Comparison of ENCODE assay signal across 8 cellular contexts in the genomic region with DNA sequence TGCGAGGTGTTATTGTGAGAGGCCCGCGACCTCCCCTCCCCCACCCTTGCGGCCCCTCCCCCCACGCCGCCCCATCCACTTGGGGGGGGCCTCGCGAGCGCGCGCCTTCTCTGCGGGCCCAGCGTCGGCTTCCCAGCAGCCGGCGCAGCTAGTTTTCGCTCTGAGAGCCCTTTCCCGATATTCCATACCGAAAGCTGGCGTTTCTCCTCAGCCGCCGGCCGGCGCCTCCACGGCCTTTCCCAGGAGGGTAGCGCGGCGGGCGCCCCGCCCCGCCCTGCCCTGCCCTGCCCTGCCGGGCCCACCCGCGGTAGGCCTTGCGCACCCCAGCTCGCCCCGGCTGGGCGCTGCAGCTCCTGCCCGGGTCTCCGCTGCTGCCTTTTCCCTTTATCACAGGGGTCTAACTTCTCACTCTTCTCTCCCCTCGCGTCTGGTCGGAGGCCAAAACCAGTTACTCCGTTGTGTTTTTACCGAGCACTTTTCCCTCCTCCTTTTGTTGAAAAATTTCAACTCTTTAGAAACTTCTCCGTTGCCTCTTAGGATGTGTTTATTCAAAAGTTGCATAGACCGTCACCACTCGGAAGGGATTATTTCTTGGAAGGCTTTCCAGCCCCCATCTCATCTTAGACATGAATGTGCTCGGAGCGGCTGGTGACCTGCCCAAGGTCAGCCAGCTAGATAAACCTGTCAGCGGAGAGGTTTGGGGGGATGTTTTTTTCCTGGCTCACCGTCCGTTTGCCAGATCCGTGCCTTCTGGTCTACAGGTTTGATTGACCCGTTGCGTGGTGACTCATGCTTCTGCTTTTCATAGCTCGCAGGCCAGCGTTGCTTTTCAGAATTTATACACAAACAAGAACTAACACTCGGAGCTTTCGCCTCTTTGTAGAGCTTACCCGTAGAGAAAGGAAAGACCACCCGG. TPM values are rescaled to one million over a fixed set of nuclear protein-coding genes. Genes with fewer than 3 reads are reported as not detected.
DNase-seq lines count a peak whose midpoint lies in the region; ATAC-seq and TF ChIP-seq lines count a peak whose summit lies in the region.

No MANE protein-coding gene starts in this region.

- peak overlapping the region; percentile 83 to 91 (median 90) for H3K4me3 ChIP-seq in esophagus squamous epithelium
- H3K4me3 ChIP-seq in mucosa of stomach (ENCODE audit: low read length), result peak overlapping the region; percentile 99
- H3K4me3 ChIP-seq in thymus (ENCODE audit: low read length), result peak overlapping the region; percentile 98

- H3K27ac ChIP-seq in esophagus squamous epithelium, result peak overlapping the region; percentile 94 to 97 (median 94)
- H3K27ac ChIP-seq in thymus (ENCODE audit: low read depth), result peak overlapping the region; percentile 96

- DNase-seq in AG20443 (ENCODE audit: low spot score), result peak; percentile 81
- peak; percentile 72 for DNase-seq in NCI-H226
- DNase-seq in activated T-cell treated with anti-CD3 and anti-CD28 coated beads, Interleukin-2, amount 50 U/mL, for 72 hours, result peak; percentile 49 to 52
- peak; percentile 3 for DNase-seq in esophagus squamous epithelium (lab: John Stamatoyannopoulos, UW)

- H3K9me3 ChIP-seq in esophagus squamous epithelium, result no peaks in the 10 kb centered on the region
- H3K9me3 ChIP-seq in mucosa of stomach (ENCODE audit: control insufficient read depth, low read length), result no peaks in the 10 kb centered on the region
- no peaks in the 10 kb centered on the region for H3K9me3 ChIP-seq in thymus (ENCODE audit: control insufficient read depth)

- peak overlapping the region; percentile 98 for H3K27ac Mint-ChIP-seq in activated T-cell treated with anti-CD3 and anti-CD28 coated beads, Interleukin-2, amount 50 U/mL, for 72 hours

- no peaks in the 10 kb centered on the region for H3K9me3 Mint-ChIP-seq in activated T-cell treated with anti-CD3 and anti-CD28 coated beads, Interleukin-2, amount 50 U/mL, for 72 hours

- ATAC-seq in GM18858 (IDR thresholded peaks at IDR 0.05; ENCODE audit: unreplicated experiment) (peak; percentile 22), HG02981 (IDR thresholded peaks at IDR 0.05; ENCODE audit: unreplicated experiment) (peak; percentile 38)
- peak; percentile 66 to 72 for ATAC-seq in activated T-cell treated with anti-CD3 and anti-CD28 coated beads, Interleukin-2, amount 50 U/mL, for 72 hours (replicated peaks in 1 of 2)

- TF ChIP-seq POLR2A in esophagus squamous epithelium (IDR thresholded peaks at IDR 0.05), result no peak

- intact Hi-C loops in esophagus squamous epithelium (cut with DNase I), result no loop called here

- H3K27me3 Mint-ChIP-seq in activated T-cell treated with anti-CD3 and anti-CD28 coated beads, Interleukin-2, amount 50 U/mL, for 72 hours (ENCODE audit: low read depth), result peaks cover 9% of the 10 kb centered on the region

- 0% methylated on average over 21 to 23 of the region's 62 CpGs for WGBS in esophagus squamous epithelium, 2 donors
- under 1% methylated on average over 62 of the region's 62 CpGs for WGBS in thymus

- peaks cover 11 to 21% of the 10 kb centered on the region in 2 donors for H3K36me3 Mint-ChIP-seq in activated T-cell treated with anti-CD3 and anti-CD28 coated beads, Interleukin-2, amount 50 U/mL, for 72 hours (ENCODE audit: insufficient read depth in 2 of 2)

- peak overlapping the region; percentile 73 for H3K9ac ChIP-seq in mucosa of stomach (ENCODE audit: low read length)

- H3K4me1 ChIP-seq in esophagus squamous epithelium (peaks cover 14 to 52% (median 29%) of the 10 kb centered on the region in 3 donors), mucosa of stomach (ENCODE audit: control insufficient read depth, insufficient read depth, low read length) (peaks cover 19% of the 10 kb centered on the region), thymus (ENCODE audit: control insufficient read depth, insufficient read depth, low read length) (peaks cover 9% of the 10 kb centered on the region)

- peak overlapping the region; percentile 98 to 100 for H3K4me3 Mint-ChIP-seq in activated T-cell treated with anti-CD3 and anti-CD28 coated beads, Interleukin-2, amount 50 U/mL, for 72 hours

- H3K27me3 ChIP-seq in esophagus squamous epithelium (no peaks in the 10 kb centered on the region), mucosa of stomach (ENCODE audit: control insufficient read depth, insufficient read depth, low read length) (no peaks in the 10 kb centered on the region), thymus (ENCODE audit: control insufficient read depth, insufficient read depth) (no peaks in the 10 kb centered on the region)

- H3K4me1 Mint-ChIP-seq in activated T-cell treated with anti-CD3 and anti-CD28 coated beads, Interleukin-2, amount 50 U/mL, for 72 hours (ENCODE audit: low read depth), result peaks cover 48% of the 10 kb centered on the region

- TF ChIP-seq CTCF in esophagus squamous epithelium (IDR thresholded peaks at IDR 0.05), result no peak

- H3K36me3 ChIP-seq in esophagus squamous epithelium, result peaks cover 0 to 29% (median 6%) of the 10 kb centered on the region in 3 donors
- H3K36me3 ChIP-seq in mucosa of stomach (ENCODE audit: control insufficient read depth, insufficient read depth, low read length), result peaks cover 6% of the 10 kb centered on the region
- peaks cover 14% of the 10 kb centered on the region for H3K36me3 ChIP-seq in thymus (ENCODE audit: control insufficient read depth, insufficient read depth)

RNA-seq across cellular contexts. Expression of a gene that starts 0.6 kb away (rescaled TPM):
- total RNA-seq in activated T-cell treated with anti-CD3 and anti-CD28 coated beads, Interleukin-2, amount 50 U/mL, for 72 hours, result 10 to 100 TPM; 56.7 to 64.3 TPM
- total RNA-seq in esophagus squamous epithelium, result 10 to 100 TPM; 33.2 to 64.0 (median 48.5) TPM
- 35.2 TPM for polyA plus RNA-seq in thymus

RNA-seq across cellular contexts. Expression of a gene that starts 33.8 kb away (rescaled TPM):
- total RNA-seq in activated T-cell treated with anti-CD3 and anti-CD28 coated beads, Interleukin-2, amount 50 U/mL, for 72 hours, result 10 to 100 TPM; 32.0 to 40.3 TPM
- total RNA-seq in esophagus squamous epithelium, result 10 to 100 TPM in 2 of 4 donors, 1 to 10 TPM in 2; 6.9 to 20.0 (median 9.4) TPM
- 22.5 TPM for polyA plus RNA-seq in thymus

RNA-seq across cellular contexts. Expression of a gene that starts 46.5 kb away (rescaled TPM):
- total RNA-seq in activated T-cell treated with anti-CD3 and anti-CD28 coated beads, Interleukin-2, amount 50 U/mL, for 72 hours, result 10 to 100 TPM; 21.4 to 26.3 TPM
- 10 to 100 TPM; 16.2 to 35.1 (median 20.3) TPM for total RNA-seq in esophagus squamous epithelium
- 12.2 TPM for polyA plus RNA-seq in thymus

RNA-seq across cellular contexts. Expression of a gene that starts 54.4 kb away (rescaled TPM):
- 1 to 10 TPM; 7.2 to 8.9 TPM for total RNA-seq in activated T-cell treated with anti-CD3 and anti-CD28 coated beads, Interleukin-2, amount 50 U/mL, for 72 hours
- 1,000 to 10,000 TPM in 1 of 4 donors, 100 to 1,000 TPM in 2, 10 to 100 TPM in 1; 64.8 to 1,356 (median 373) TPM for total RNA-seq in esophagus squamous epithelium
- 906 TPM for polyA plus RNA-seq in thymus

Comparison
In these comparisons a context has a peak if more than half of its experiments do, and no peak if none do; other contexts are left out.
1. Peak in every context shown above with its lines: DNase-seq, ATAC-seq, H3K4me3 ChIP-seq and H3K27ac ChIP-seq.
2. DNase-seq: peak in every context shown above with its lines; median percentile 81 in AG20443; 72 in NCI-H226; 50 in activated T-cell treated with anti-CD3 and anti-CD28 coated beads, Interleukin-2, amount 50 U/mL, for 72 hours; 3 in esophagus squamous epithelium.